In the genomic region with DNA sequence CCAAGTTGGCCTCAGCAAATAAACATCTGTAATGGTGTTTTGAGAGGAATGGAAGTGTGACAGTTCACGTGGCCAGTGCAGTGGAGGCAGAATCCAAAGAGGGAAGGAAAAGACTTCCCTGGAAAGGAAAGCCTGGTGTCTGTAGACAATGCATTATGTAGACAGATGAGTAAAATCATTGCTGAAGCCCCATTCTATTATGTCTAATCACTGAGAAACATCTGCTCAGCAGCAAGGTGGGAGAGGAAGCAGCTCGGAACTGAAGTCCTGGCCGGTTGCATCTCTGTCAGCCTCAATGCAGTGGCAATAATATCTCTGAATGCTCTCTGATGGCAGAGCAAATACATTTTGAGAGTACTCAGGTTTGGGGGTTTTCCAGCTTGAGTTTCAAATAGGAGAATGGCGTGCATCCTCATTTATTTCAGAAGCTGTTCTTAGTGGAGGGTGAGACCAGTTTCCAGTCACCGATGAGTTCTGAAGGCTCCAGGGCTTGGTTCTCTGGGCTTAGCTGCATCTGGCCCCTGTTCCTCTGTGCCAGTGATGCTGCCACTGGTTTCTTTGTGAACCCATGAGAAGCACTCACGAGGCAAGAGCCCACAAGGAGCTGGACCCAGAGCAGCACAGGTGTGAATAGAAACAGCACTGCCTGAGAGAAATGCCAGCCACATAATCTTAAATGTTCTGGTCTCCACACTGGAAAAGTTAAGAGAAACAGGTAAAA, we compare ENCODE assay signal across 8 cellular contexts.
DNase-seq lines count a peak whose midpoint lies in the region; ATAC-seq and TF ChIP-seq lines count a peak whose summit lies in the region.
"Had no signal": no experiment of that assay in that cellular context is flagged by ENCODE, and none has a peak within 500 bp of the region (broad histone marks: within the 10 kb centered on the region; RNA-seq: fewer than 3 reads in every experiment).

No MANE protein-coding gene starts in this region.

- no peak overlapping the region for H3K27ac ChIP-seq in left lung
- H3K27ac ChIP-seq: sigmoid colon had no signal

- peak overlapping the region; percentile 69 to 97 (median 95) for H3K27ac Mint-ChIP-seq in IgD-negative memory B cell

- H3K4me1 Mint-ChIP-seq in IgD-negative memory B cell, result peaks cover 15 to 26% (median 16%) of the 10 kb centered on the region in 3 donors

- H3K4me1 ChIP-seq in left lung, result no peaks in the 10 kb centered on the region
- H3K4me1 ChIP-seq: sigmoid colon had no signal

- TF ChIP-seq CTCF in left lung (IDR thresholded peaks at IDR 0.05), result no peak

- DNase-seq in germinal center (ENCODE audit: low spot score) (peak; percentile 38), left lung (no peak), NCI-H2227 treated with DMSO at 0.1 percent for 48 hours (lab: John Stamatoyannopoulos, UW) (no peak)
- no peak for DNase-seq in activated effector memory CD4-positive, alpha-beta T cell treated with anti-CD3 and anti-CD28 coated beads, Interleukin-2, amount 50 U/mL, for 16 hours
- DNase-seq: sigmoid colon had no signal

- peaks cover 6% of the 10 kb centered on the region for H3K36me3 Mint-ChIP-seq in IgD-negative memory B cell

- H3K4me3 Mint-ChIP-seq in IgD-negative memory B cell, result peak overlapping the region in 2 of 4 donors; percentile 10 to 78

- no peaks in the 10 kb centered on the region for H3K27me3 Mint-ChIP-seq in IgD-negative memory B cell

- ATAC-seq in GM18870 (IDR thresholded peaks at IDR 0.05; ENCODE audit: unreplicated experiment), result peak; percentile 33
- peak; percentile 29 for ATAC-seq in GM21737 (IDR thresholded peaks at IDR 0.05; ENCODE audit: unreplicated experiment)
- ATAC-seq in left lung, result no peak

- peaks cover 0 to 44% of the 10 kb centered on the region in 2 donors for H3K36me3 ChIP-seq in left lung

- H3K9me3 ChIP-seq in left lung, result peaks cover 0 to 24% of the 10 kb centered on the region in 2 donors

- no peak overlapping the region for H3K4me3 ChIP-seq in left lung
- H3K4me3 ChIP-seq: sigmoid colon had no signal

- H3K9me3 Mint-ChIP-seq in IgD-negative memory B cell, result peaks cover 3 to 9% (median 4%) of the 10 kb centered on the region in 3 donors

- intact Hi-C loops in left lung (cut with DNase I), result no loop called here

- H3K27me3 ChIP-seq in left lung, result no peaks in the 10 kb centered on the region
- H3K27me3 ChIP-seq: sigmoid colon had no signal
